ENCODE assay signal across 20 cellular contexts in the genomic region with DNA sequence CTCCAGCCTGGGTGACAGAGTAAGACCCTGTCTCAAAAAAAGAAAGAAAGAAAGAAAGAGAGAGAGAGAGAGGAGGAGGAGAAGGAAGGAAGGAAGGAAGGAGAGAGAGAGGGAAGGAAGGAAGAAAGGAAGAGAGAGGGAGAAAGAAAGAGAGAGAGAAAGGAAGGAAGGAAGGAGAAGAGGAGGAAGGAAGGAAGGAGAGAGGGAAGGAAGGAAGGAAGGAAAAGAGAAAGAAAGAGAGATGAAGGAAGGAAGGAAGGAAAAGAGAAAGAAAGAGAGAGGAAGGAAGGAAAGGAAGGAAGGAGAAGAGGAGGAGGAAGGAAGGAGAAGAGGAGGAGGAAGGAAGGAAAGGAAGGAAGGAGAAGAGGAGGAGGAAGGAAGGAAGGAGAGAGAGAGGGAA.
"Had no signal": no experiment of that assay in that cellular context is flagged by ENCODE, and none has a peak within 500 bp of the region (broad histone marks: within the 10 kb centered on the region; RNA-seq: fewer than 3 reads in every experiment).

No MANE protein-coding gene starts in this region.

- ATAC-seq: Right ventricle myocardium inferior, SK-N-SH treated with all-trans-retinoic acid at 6 μM for 48 hours had no signal

- H3K4me2 ChIP-seq: PC-9 had no signal

- H2AFZ ChIP-seq: PC-9 had no signal

- H3K4me3 ChIP-seq: MG63, PC-9, Peyer's patch, SJCRH30 had no signal

- H3K9me3 ChIP-seq: MG63, Peyer's patch, SJCRH30 had no signal

- H3K4me1 ChIP-seq: SJCRH30 had no signal

- H3K36me3 ChIP-seq: MG63, Peyer's patch, SJCRH30 had no signal

- DNase-seq: Karpas-422, KG1, MG63, NCI-H1092 treated with DMSO at 0.1 percent for 48 hours, NCI-H1436, NCI-H1930, NCI-H2081, NCI-H2171, NCI-H226, NCI-H446, NCI-H510A, NCI-H524 treated with DMSO at 0.1 percent for 48 hours, NCI-H69, NCI-H774, PC-9, Peyer's patch, SHP77 treated with DMSO at 0.1 percent for 48 hours, SJCRH30 had no signal

- H3K27ac ChIP-seq: PC-9, Peyer's patch, SJCRH30 had no signal

- H3K27me3 ChIP-seq: MG63, Peyer's patch, SJCRH30 had no signal
